Comparison of ENCODE assay signal across 8 cellular contexts in genomic region chr4:4387531-4388311, GRCh38. TPM values are rescaled to one million over a fixed set of nuclear protein-coding genes. Genes with fewer than 3 reads are reported as not detected.
DNase-seq lines count a peak whose midpoint lies in the region; ATAC-seq and TF ChIP-seq lines count a peak whose summit lies in the region.

No MANE protein-coding gene starts in this region.

- 3 to 4% methylated on average over 34 to 53 of the region's 62 CpGs for WGBS in testis, 2 donors

- intact Hi-C loops in testis (cut with DNase I; ENCODE audit: low total_unique reads): no loop called here

- no peak overlapping the region for H3K27ac Mint-ChIP-seq in activated T-cell treated with anti-CD3 and anti-CD28 coated beads, Interleukin-2, amount 50 U/mL, for 24 hours
- H3K27ac Mint-ChIP-seq in activated naive CD8-positive, alpha-beta T cell: no peak overlapping the region

- H3K4me1 ChIP-seq in iPS-20b (ENCODE audit: insufficient read depth, low read length) (no peaks in the 10 kb centered on the region; the same call in 1 of the 2 replicates), testis (peaks cover 12% of the 10 kb centered on the region)

- peak; percentile 34 for DNase-seq in activated T-cell treated with anti-CD3 and anti-CD28 coated beads, Interleukin-2, amount 50 U/mL, for 24 hours
- no peak for DNase-seq in activated T-cell treated with anti-CD3 and anti-CD28 coated beads for 4 hours
- DNase-seq in testis: no peak
- DNase-seq in AG08395 (ENCODE audit: low spot score): no peak
- no peak for DNase-seq in HUDEP-2 (lab: John Stamatoyannopoulos, UW; ENCODE audit: unreplicated experiment in 76 of 76)

- no peak for ATAC-seq in GM21381 (IDR thresholded peaks at IDR 0.05; ENCODE audit: unreplicated experiment)

- peak overlapping the region; percentile 53 for H3K4me3 Mint-ChIP-seq in activated T-cell treated with anti-CD3 and anti-CD28 coated beads, Interleukin-2, amount 50 U/mL, for 24 hours
- peak overlapping the region; percentile 87 for H3K4me3 Mint-ChIP-seq in activated naive CD8-positive, alpha-beta T cell

- no peak for TF ChIP-seq CTCF in testis (IDR thresholded peaks at IDR 0.05)

- H3K27ac ChIP-seq in iPS-20b (ENCODE audit: low read length): no peak overlapping the region
- no peak overlapping the region for H3K27ac ChIP-seq in testis

- H3K36me3 ChIP-seq in iPS-20b (ENCODE audit: insufficient read depth, low read depth, low read length): peaks cover 17% of the 10 kb centered on the region; the same call in 1 of the 2 replicates
- no peaks in the 10 kb centered on the region for H3K36me3 ChIP-seq in testis (ENCODE audit: low read depth, missing control alignments)

- H3K4me1 Mint-ChIP-seq in activated T-cell treated with anti-CD3 and anti-CD28 coated beads, Interleukin-2, amount 50 U/mL, for 24 hours (ENCODE audit: low read depth): peaks cover 10% of the 10 kb centered on the region
- peaks cover 17% of the 10 kb centered on the region for H3K4me1 Mint-ChIP-seq in activated naive CD8-positive, alpha-beta T cell (ENCODE audit: low read depth)

- peak overlapping the region; percentile 74 for H3K4me3 ChIP-seq in iPS-20b (ENCODE audit: low read length)
- peak overlapping the region; percentile 47 to 64 for H3K4me3 ChIP-seq in testis

- peak overlapping the region; percentile 61; the same call in 1 of the 2 replicates for H3K9ac ChIP-seq in iPS-20b (ENCODE audit: low read depth, low read length)

- H3K27me3 ChIP-seq in iPS-20b (ENCODE audit: insufficient read depth, low read length) (peaks cover 82% of the 10 kb centered on the region), testis (no peaks in the 10 kb centered on the region)

- no peaks in the 10 kb centered on the region for H3K36me3 Mint-ChIP-seq in activated T-cell treated with anti-CD3 and anti-CD28 coated beads, Interleukin-2, amount 50 U/mL, for 24 hours (ENCODE audit: low read depth)
- peaks cover 4% of the 10 kb centered on the region for H3K36me3 Mint-ChIP-seq in activated naive CD8-positive, alpha-beta T cell

- no peaks in the 10 kb centered on the region for H3K9me3 Mint-ChIP-seq in activated T-cell treated with anti-CD3 and anti-CD28 coated beads, Interleukin-2, amount 50 U/mL, for 24 hours
- H3K9me3 Mint-ChIP-seq in activated naive CD8-positive, alpha-beta T cell (ENCODE audit: low read depth): no peaks in the 10 kb centered on the region

- no peaks in the 10 kb centered on the region for H3K9me3 ChIP-seq in iPS-20b (ENCODE audit: insufficient read depth, low read depth, low read length)
- no peaks in the 10 kb centered on the region for H3K9me3 ChIP-seq in testis

- no peak for TF ChIP-seq POLR2A in testis (IDR thresholded peaks at IDR 0.05)

- H3K27me3 Mint-ChIP-seq in activated T-cell treated with anti-CD3 and anti-CD28 coated beads, Interleukin-2, amount 50 U/mL, for 24 hours: peaks cover 56% of the 10 kb centered on the region
- H3K27me3 Mint-ChIP-seq in activated naive CD8-positive, alpha-beta T cell: peaks cover 2% of the 10 kb centered on the region

RNA-seq across cellular contexts. Expression of gene NSG1, which starts 0.8 kb away (rescaled TPM):
- 10 to 100 TPM; 30.0 to 67.2 TPM for total RNA-seq in testis
- 27.5 TPM for polyA plus RNA-seq in testis (ENCODE audit: insufficient read depth, low read depth, low replicate concordance)
